Comparison of ENCODE assay signal across 3 cellular contexts in genomic region chr17:82603981-82604448, GRCh38.
A peak's percentile ranks its signal among the peaks of the same experiment; 100 is the strongest.
TF ChIP-seq lines count a peak whose summit lies in the region.

No MANE protein-coding gene starts in this region.

TF ChIP-seq in SK-N-SH, 30 proteins besides CTCF, POLR2A, EP300 and RAD21 (continues in another document):
- no peak for TF ChIP-seq MAX (IDR thresholded peaks at IDR 0.05; ENCODE audit: low read depth)
- TF ChIP-seq RXRA (IDR thresholded peaks at IDR 0.05; ENCODE audit: borderline replicate concordance, low read depth) = no peak
- no peak for TF ChIP-seq FOXM1 (IDR thresholded peaks at IDR 0.05; ENCODE audit: low read depth)
- TF ChIP-seq GATA2 (CRISPR knock-in tag; IDR thresholded peaks at IDR 0.05) = no peak
- TF ChIP-seq JUND (IDR thresholded peaks at IDR 0.05) = no peak
- no peak for TF ChIP-seq POLR2AphosphoS5 (IDR thresholded peaks at IDR 0.05; ENCODE audit: low read depth, low read length)
- TF ChIP-seq ZBTB33 (IDR thresholded peaks at IDR 0.05; ENCODE audit: borderline replicate concordance, low read depth) = no peak
- no peak for TF ChIP-seq SMC3 (IDR thresholded peaks at IDR 0.05; ENCODE audit: low read depth, low read length)
- no peak for TF ChIP-seq REST (IDR thresholded peaks at IDR 0.05; ENCODE audit: low read depth, low read length)
- no peak for TF ChIP-seq TAF1 (IDR thresholded peaks at IDR 0.05; ENCODE audit: borderline replicate concordance, low read depth, low read length)
- TF ChIP-seq EZH2phosphoT487 (IDR thresholded peaks at IDR 0.05; ENCODE audit: borderline replicate concordance, low read depth) = no peak
- TF ChIP-seq NRF1 (IDR thresholded peaks at IDR 0.05; ENCODE audit: low read depth, low read length) = no peak
- TF ChIP-seq ELF1 (IDR thresholded peaks at IDR 0.05) = no peak
- no peak for TF ChIP-seq USF1 (IDR thresholded peaks at IDR 0.05; ENCODE audit: borderline replicate concordance, low read depth)
- TF ChIP-seq MXI1 (IDR thresholded peaks at IDR 0.05; ENCODE audit: low read depth, low read length) = no peak

TF ChIP-seq in SK-N-SH treated with all-trans-retinoic acid at 6 μM for 48 hours, 23 proteins besides CTCF, POLR2A, EP300 and RAD21 (continued from another document):
- TF ChIP-seq POU6F1 (CRISPR knock-in tag; IDR thresholded peaks at IDR 0.05; ENCODE audit: borderline replicate concordance, low read depth) (no peak), CREB5 (CRISPR knock-in tag; IDR thresholded peaks at IDR 0.05; ENCODE audit: low read depth) (no peak), ZFP30 (CRISPR knock-in tag; IDR thresholded peaks at IDR 0.05) (no peak), ARNTL (CRISPR knock-in tag; IDR thresholded peaks at IDR 0.05; ENCODE audit: borderline replicate concordance, low read depth) (no peak), SNAI2 (CRISPR knock-in tag; IDR thresholded peaks at IDR 0.05) (no peak), ISL1 (CRISPR knock-in tag; IDR thresholded peaks at IDR 0.05) (no peak), TOX (CRISPR knock-in tag; IDR thresholded peaks at IDR 0.05; ENCODE audit: borderline replicate concordance) (no peak), OSR1 (CRISPR knock-in tag; IDR thresholded peaks at IDR 0.05) (no peak)

TF ChIP-seq in K562, 482 proteins besides CTCF, POLR2A, EP300 and RAD21 (continued from another document):
- 0 out of 2 replicates have a peak, but pooled peaks have one; percentile 10 for TF ChIP-seq SUPT5H (IDR thresholded peaks at IDR 0.05)
- TF ChIP-seq SRSF9 (IDR thresholded peaks at IDR 0.05; ENCODE audit: borderline replicate concordance, low read depth, low read length) = no peak
- no peak for TF ChIP-seq TCF7L2 (IDR thresholded peaks at IDR 0.05; ENCODE audit: low read depth, low read length)
- TF ChIP-seq ZBTB33 (CRISPR knock-in tag; IDR thresholded peaks at IDR 0.05) = peak; percentile 65; the same call in 1 of the 2 replicates
- TF ChIP-seq SMC3 (conservative IDR thresholded peaks at IDR 0.05; ENCODE audit: insufficient read depth, low read depth, low read length) = no peak
- peak; percentile 19; the same call in 1 of the 2 replicates for TF ChIP-seq CBFA2T3 (IDR thresholded peaks at IDR 0.05)
- peak; percentile 44; the same call in 1 of the 2 replicates for TF ChIP-seq MYNN (IDR thresholded peaks at IDR 0.05)
- TF ChIP-seq MYNN (CRISPR knock-in tag; IDR thresholded peaks at IDR 0.05) = no peak
- no peak for TF ChIP-seq THRA (IDR thresholded peaks at IDR 0.05)
- TF ChIP-seq SLC30A9 (CRISPR knock-in tag; IDR thresholded peaks at IDR 0.05) = no peak
- no peak for TF ChIP-seq NFIC (IDR thresholded peaks at IDR 0.05)
- no peak for TF ChIP-seq ATF4 (CRISPR knock-in tag; IDR thresholded peaks at IDR 0.05)
- peak; percentile 39; the same call in 1 of the 2 replicates for TF ChIP-seq MAX (CRISPR knock-in tag; IDR thresholded peaks at IDR 0.05)
- TF ChIP-seq HSF4 (CRISPR knock-in tag; IDR thresholded peaks at IDR 0.05; ENCODE audit: borderline replicate concordance) = no peak
- 0 out of 2 replicates have a peak, but pooled peaks have one; percentile 30 for TF ChIP-seq TCF3 (CRISPR knock-in tag; IDR thresholded peaks at IDR 0.05)
- TF ChIP-seq MLLT1 (IDR thresholded peaks at IDR 0.05) = 0 out of 4 replicates have a peak, but pooled peaks of 1 of the 2 experiments have one; percentile 25
- no peak for TF ChIP-seq TRIM24 (IDR thresholded peaks at IDR 0.05)
- peak; percentile 19; the same call in 1 of the 2 replicates for TF ChIP-seq L3MBTL2 (IDR thresholded peaks at IDR 0.05)
- no peak for TF ChIP-seq BRCA1 (IDR thresholded peaks at IDR 0.05)
- no peak for TF ChIP-seq BRCA1 (CRISPR knock-in tag; IDR thresholded peaks at IDR 0.05)
- peak; percentile 95 for TF ChIP-seq TFAP4 (CRISPR knock-in tag; IDR thresholded peaks at IDR 0.05; ENCODE audit: borderline replicate concordance)
- no peak for TF ChIP-seq FOXO4 (CRISPR knock-in tag; IDR thresholded peaks at IDR 0.05)
- TF ChIP-seq CLOCK (CRISPR knock-in tag; IDR thresholded peaks at IDR 0.05; ENCODE audit: borderline replicate concordance) = no peak
- peak; percentile 56; the same call in 1 of the 2 replicates for TF ChIP-seq ZNF263 (CRISPR knock-in tag; IDR thresholded peaks at IDR 0.05; ENCODE audit: borderline replicate concordance)
- TF ChIP-seq PHB (CRISPR knock-in tag; IDR thresholded peaks at IDR 0.05) = no peak
TF ChIP-seq in K562: peak in this region for 11.
